In genomic region chr15:92887869-92888268, GRCh38 we compare ENCODE assay signal across 11 cellular contexts. TPM values are rescaled to one million over a fixed set of nuclear protein-coding genes. Genes with fewer than 3 reads are reported as not detected.
DNase-seq lines count a peak whose midpoint lies in the region; ATAC-seq and TF ChIP-seq lines count a peak whose summit lies in the region.
"Had no signal": no experiment of that assay in that cellular context is flagged by ENCODE, and none has a peak within 500 bp of the region (broad histone marks: within the 10 kb centered on the region; RNA-seq: fewer than 3 reads in every experiment).

No MANE protein-coding gene starts in this region.

- TF ChIP-seq CTCF in ascending aorta (IDR thresholded peaks at IDR 0.05) (no peak), suprapubic skin (IDR thresholded peaks at IDR 0.05) (no peak), GM10248 (IDR thresholded peaks at IDR 0.05; ENCODE audit: control extremely low read depth, extremely low read depth, low read depth, missing control alignments) (no peak)

- TF ChIP-seq EP300 in suprapubic skin (IDR thresholded peaks at IDR 0.05), result no peak

- H3K9me3 ChIP-seq in ascending aorta (no peaks in the 10 kb centered on the region), suprapubic skin (no peaks in the 10 kb centered on the region)

- POLR2A ChIA-PET in GM10248 (lab: Yijun Ruan, JAX), result interaction anchor here (1.6 kb wide), 1 partner anchor 12 kb away, joined by 7 read pairs; the partner anchor contains the start of gene CHD2

- WGBS in suprapubic skin, result 20% methylated on average over 3 of the region's 3 CpGs

- H3K36me3 ChIP-seq in ascending aorta (peaks cover 24 to 59% of the 10 kb centered on the region in 2 donors), suprapubic skin (peaks cover 42% of the 10 kb centered on the region)

- peaks cover 0 to 28% of the 10 kb centered on the region in 2 donors for H3K4me1 ChIP-seq in ascending aorta
- H3K4me1 ChIP-seq in suprapubic skin, result peaks cover 54% of the 10 kb centered on the region

- DNase-seq in activated CD8-positive, alpha-beta memory T cell treated with anti-CD3 and anti-CD28 coated beads, Interleukin-2, amount 10 ng/mL, durations not matched to agents 7 days and 5 days, result no peak
- no peak for DNase-seq in activated CD8-positive, alpha-beta memory T cell treated with anti-CD3 and anti-CD28 coated beads for 24 hours
- DNase-seq in ascending aorta (ENCODE audit: low spot score in 2 of 2) (no peak), suprapubic skin (ENCODE audit: low spot score in 2 of 2) (no peak), GM10248 (ENCODE audit: extremely low spot score) (no peak), iPS-NIHi7 (ENCODE audit: extremely low spot score) (no peak), germinal center (ENCODE audit: low spot score) (no peak)
- DNase-seq: NCI-H1694 treated with DMSO at 0.1 percent for 48 hours, SHP77 had no signal

- peak overlapping the region; percentile 58 for H3K4me3 Mint-ChIP-seq in activated CD8-positive, alpha-beta memory T cell treated with anti-CD3 and anti-CD28 coated beads, Interleukin-2, amount 10 ng/mL, durations not matched to agents 7 days and 5 days

- peak overlapping the region; percentile 66 for H3K27ac Mint-ChIP-seq in activated CD8-positive, alpha-beta memory T cell treated with anti-CD3 and anti-CD28 coated beads, Interleukin-2, amount 10 ng/mL, durations not matched to agents 7 days and 5 days

- TF ChIP-seq POLR2A in suprapubic skin (IDR thresholded peaks at IDR 0.05), result no peak

- H3K27me3 Mint-ChIP-seq in activated CD8-positive, alpha-beta memory T cell treated with anti-CD3 and anti-CD28 coated beads, Interleukin-2, amount 10 ng/mL, durations not matched to agents 7 days and 5 days, result no peaks in the 10 kb centered on the region

- H3K27me3 ChIP-seq in ascending aorta (no peaks in the 10 kb centered on the region), layer of hippocampus (ENCODE audit: control insufficient read depth, insufficient read depth, low read length) (no peaks in the 10 kb centered on the region), suprapubic skin (no peaks in the 10 kb centered on the region)

- CTCF ChIA-PET in activated CD8-positive, alpha-beta memory T cell treated with anti-CD3 and anti-CD28 coated beads, Interleukin-2, amount 10 ng/mL, durations not matched to agents 7 days and 5 days (lab: Charles Lee), result interaction anchor here (1.6 to 2.4 kb wide), 3 partner anchors 12 to 79 kb away, joined by 8 to 12 read pairs (median 10); partner anchors contain the start of gene CHD2
- CTCF ChIA-PET in GM10248 (lab: Yijun Ruan, JAX), result interaction anchor here (1.9 kb wide), 1 partner anchor 79 kb away, joined by 7 read pairs; no protein-coding TSS in a partner anchor

- H3K4me1 Mint-ChIP-seq in activated CD8-positive, alpha-beta memory T cell treated with anti-CD3 and anti-CD28 coated beads, Interleukin-2, amount 10 ng/mL, durations not matched to agents 7 days and 5 days, result peaks cover 51% of the 10 kb centered on the region

- H3K4me3 ChIP-seq in ascending aorta (peak overlapping the region; percentile 24 to 94), suprapubic skin (peak overlapping the region; percentile 99)

- H3K9me3 Mint-ChIP-seq in activated CD8-positive, alpha-beta memory T cell treated with anti-CD3 and anti-CD28 coated beads, Interleukin-2, amount 10 ng/mL, durations not matched to agents 7 days and 5 days (ENCODE audit: low read depth), result no peaks in the 10 kb centered on the region

- peaks cover 79% of the 10 kb centered on the region for H3K36me3 Mint-ChIP-seq in activated CD8-positive, alpha-beta memory T cell treated with anti-CD3 and anti-CD28 coated beads, Interleukin-2, amount 10 ng/mL, durations not matched to agents 7 days and 5 days

- no peak for ATAC-seq in activated CD8-positive, alpha-beta memory T cell treated with anti-CD3 and anti-CD28 coated beads, Interleukin-2, amount 10 ng/mL, durations not matched to agents 7 days and 5 days
- ATAC-seq: esophagus mucosa had no signal

- H3K27ac ChIP-seq in ascending aorta (peak overlapping the region; percentile 50 to 100), layer of hippocampus (ENCODE audit: low read depth, low read length) (peak overlapping the region; percentile 30), suprapubic skin (peak overlapping the region; percentile 11)

- intact Hi-C loops in ascending aorta (cut with DNase I), result no loop called here

RNA-seq across cellular contexts. Expression of gene CHD2, which starts 12.3 kb away (rescaled TPM):
- total RNA-seq in activated CD8-positive, alpha-beta memory T cell treated with anti-CD3 and anti-CD28 coated beads, Interleukin-2, amount 10 ng/mL, durations not matched to agents 7 days and 5 days, result 100 to 1,000 TPM; 121 to 151 TPM
- total RNA-seq in ascending aorta, result 61.2 TPM
- total RNA-seq in suprapubic skin, result 100 to 1,000 TPM in 3 of 4 donors, 10 to 100 TPM in 1; 93.3 to 319 (median 127) TPM

Comparison
In these comparisons a context has a peak if more than half of its experiments do, and no peak if none do; other contexts are left out.
1. H3K27ac ChIP-seq: peak in every context shown above with its lines; median percentile 75 in ascending aorta; 30 in layer of hippocampus; 11 in suprapubic skin.